ENCODE assay signal across 8 cellular contexts in genomic region chr6:53062369-53062639, GRCh38. TPM values are rescaled to one million over a fixed set of nuclear protein-coding genes. Genes with fewer than 3 reads are reported as not detected.
DNase-seq lines count a peak whose midpoint lies in the region; ATAC-seq, FAIRE-seq and TF ChIP-seq lines count a peak whose summit lies in the region.

No MANE protein-coding gene starts in this region.

- H3K27me3 Mint-ChIP-seq in progenitor cell of endocrine pancreas: no peaks in the 10 kb centered on the region

- DNase-seq in GM06990 (ENCODE audit: extremely low read depth, insufficient read length) (no peak), OCI-LY7 (ENCODE audit: low spot score) (peak; percentile 23), epithelial cell of proximal tubule (ENCODE audit: low read depth) (no peak), progenitor cell of endocrine pancreas (ENCODE audit: low spot score, unreplicated experiment) (no peak), GM12891 (ENCODE audit: insufficient read length, low spot score) (no peak), small intestine (no peak)

- H3K36me3 ChIP-seq in GM06990 (ENCODE audit: control insufficient read depth, insufficient read depth, low read length) (no peaks in the 10 kb centered on the region), OCI-LY7 (ENCODE audit: insufficient read depth, low read length) (no peaks in the 10 kb centered on the region), small intestine (ENCODE audit: control insufficient read depth in 2 of 2, insufficient read depth in 2 of 2, low read length in 2 of 2) (no peaks in the 10 kb centered on the region)

- H3K4me1 Mint-ChIP-seq in progenitor cell of endocrine pancreas (ENCODE audit: low read depth): peaks cover 41% of the 10 kb centered on the region

- H3K4me1 ChIP-seq in OCI-LY7 (ENCODE audit: insufficient read depth, low read length, poor library complexity, severe bottlenecking): peaks cover 44% of the 10 kb centered on the region
- peaks cover 2 to 20% of the 10 kb centered on the region in 2 donors for H3K4me1 ChIP-seq in small intestine (ENCODE audit: control insufficient read depth in 2 of 2, insufficient read depth in 1 of 2, low read depth in 1 of 2, low read length in 1 of 2)

- peaks cover 12% of the 10 kb centered on the region; the same call in 1 of the 2 replicates for H3K79me2 ChIP-seq in OCI-LY7 (ENCODE audit: insufficient read depth, low read depth, low read length)

- H3K4me2 ChIP-seq in OCI-LY7 (ENCODE audit: low read length): peak overlapping the region; percentile 82

- H3K4me3 ChIP-seq in GM06990 (replicated peaks; ENCODE audit: low read depth, low read length) (peak overlapping the region; percentile 93), OCI-LY7 (ENCODE audit: low read depth, low read length, poor library complexity, severe bottlenecking) (peak overlapping the region; percentile 84), epithelial cell of proximal tubule (ENCODE audit: low read depth, low read length) (peak overlapping the region; percentile 86), small intestine (ENCODE audit: low read depth in 1 of 2, low read length in 2 of 2) (no peak overlapping the region)

- peak overlapping the region; percentile 97 for H2AFZ ChIP-seq in OCI-LY7 (ENCODE audit: low read length)

- CTCF ChIA-PET in OCI-LY7 (lab: Charles Lee; ENCODE audit: unreplicated experiment): no interaction called here

- TF ChIP-seq CTCF in GM06990 (IDR thresholded peaks at IDR 0.05; ENCODE audit: insufficient read depth, low read length, poor library complexity, severe bottlenecking): no peak
- TF ChIP-seq CTCF in OCI-LY7 (conservative IDR thresholded peaks at IDR 0.05; ENCODE audit: low read length): no peak
- no peak for TF ChIP-seq CTCF in epithelial cell of proximal tubule (conservative IDR thresholded peaks at IDR 0.05; ENCODE audit: low read depth, low read length)
- no peak for TF ChIP-seq CTCF in progenitor cell of endocrine pancreas (IDR thresholded peaks at IDR 0.05; ENCODE audit: unreplicated experiment)

- ATAC-seq in HG03139 (IDR thresholded peaks at IDR 0.05; ENCODE audit: unreplicated experiment) (no peak), GM19324 (IDR thresholded peaks at IDR 0.05; ENCODE audit: low FRiP score, unreplicated experiment) (no peak)

- H3K36me3 Mint-ChIP-seq in progenitor cell of endocrine pancreas (ENCODE audit: insufficient read depth): no peaks in the 10 kb centered on the region

- intact Hi-C loops in OCI-LY7 (cut with micrococcal nuclease; ENCODE audit: unreplicated experiment): no loop called here

- no TSS peak for BruUV-seq in OCI-LY7 (replicated peaks; lab: Mats Ljungman, UMichigan)

- H3K9me3 Mint-ChIP-seq in progenitor cell of endocrine pancreas (ENCODE audit: low read depth): no peaks in the 10 kb centered on the region

- 9 to 33% (median 24%) methylated on average over 4 of the region's 4 CpGs for WGBS in small intestine, 3 donors

- no peaks in the 10 kb centered on the region for H3K9me2 ChIP-seq in OCI-LY7 (ENCODE audit: insufficient read depth, low read length)

- POLR2A ChIA-PET in OCI-LY7 (lab: Charles Lee): no interaction called here

- peaks cover 7% of the 10 kb centered on the region; the same call in 1 of the 2 replicates for H4K20me1 ChIP-seq in OCI-LY7 (ENCODE audit: insufficient read depth, low read length)

- H3K27ac Mint-ChIP-seq in progenitor cell of endocrine pancreas: no peak overlapping the region

- H3K4me3 Mint-ChIP-seq in progenitor cell of endocrine pancreas (ENCODE audit: low read depth): peak overlapping the region; percentile 88

- H3K27me3 ChIP-seq in GM06990 (replicated peaks; ENCODE audit: control insufficient read depth, insufficient read depth, low read length) (no peaks in the 10 kb centered on the region), small intestine (ENCODE audit: control insufficient read depth in 2 of 2, insufficient read depth in 2 of 2, low read length in 2 of 2) (no peaks in the 10 kb centered on the region)

- no peak for TF ChIP-seq POLR2A in GM12891 (IDR thresholded peaks at IDR 0.05; ENCODE audit: low read depth, low read length)

- H3K27ac ChIP-seq in OCI-LY7 (ENCODE audit: low read depth, low read length, poor library complexity, severe bottlenecking) (peak overlapping the region; percentile 23), small intestine (ENCODE audit: low read depth in 1 of 2, low read length in 1 of 2) (no peak overlapping the region)

- H3K9me3 ChIP-seq in OCI-LY7 (ENCODE audit: low read length): no peaks in the 10 kb centered on the region
- no peaks in the 10 kb centered on the region for H3K9me3 ChIP-seq in small intestine (ENCODE audit: control insufficient read depth, low read depth)

- no peak for FAIRE-seq in GM12891 (lab: Jason Lieb, UNC)
- no peak for FAIRE-seq in small intestine (lab: Jason Lieb, UNC)

TF ChIP-seq in GM12891, 5 proteins besides CTCF, POLR2A, EP300 and RAD21:
- TF ChIP-seq TAF1 (IDR thresholded peaks at IDR 0.05; ENCODE audit: low read depth, low read length) (no peak), POLR2AphosphoS5 (IDR thresholded peaks at IDR 0.05; ENCODE audit: low read depth, low read length) (no peak), SPI1 (IDR thresholded peaks at IDR 0.05; ENCODE audit: low read depth, low read length) (no peak), POU2F2 (IDR thresholded peaks at IDR 0.05; ENCODE audit: low read depth, low read length) (no peak), PAX5 (IDR thresholded peaks at IDR 0.05; ENCODE audit: insufficient read depth, low read length, severe bottlenecking) (no peak)
TF ChIP-seq in GM12891: peak in this region for 0.

RNA-seq across cellular contexts. Expression of gene CILK1, which starts 0.7 kb away (rescaled TPM):
- total RNA-seq in OCI-LY7 (2014; rRNA removed; shearing (Covaris generic)): 6.2 and 6.9 TPM in 2 replicates
- 13.7 and 17.8 TPM in 2 replicates for total RNA-seq in OCI-LY7 (2022)
- total RNA-seq in epithelial cell of proximal tubule: 4.3 and 5.4 TPM in 2 replicates
- total RNA-seq in progenitor cell of endocrine pancreas: 14.8 and 15.1 TPM in 2 replicates
- 0.83 TPM for polyA plus RNA-seq in GM12891 (2012; ENCODE audit: low read depth, missing spikeins)
- polyA plus RNA-seq in small intestine: 10 to 100 TPM in 1 of 3 donors, 1 to 10 TPM in 2; 5.9 to 11.4 (median 9.8) TPM

RNA-seq across cellular contexts. Expression of gene FBXO9, which starts 2.9 kb away (rescaled TPM):
- total RNA-seq in OCI-LY7 (2014; rRNA removed; shearing (Covaris generic)): 20.5 and 23.5 TPM in 2 replicates
- total RNA-seq in OCI-LY7 (2022) (67.7 and 80.2 TPM in 2 replicates), epithelial cell of proximal tubule (20.7 and 48.8 TPM in 2 replicates), progenitor cell of endocrine pancreas (84.7 and 85.7 TPM in 2 replicates)
- 21.0 TPM for polyA plus RNA-seq in GM12891 (2012; ENCODE audit: low read depth, missing spikeins)
- polyA plus RNA-seq in small intestine: 10 to 100 TPM; 30.6 to 39.4 (median 38.5) TPM

Comparison
In these comparisons a context has a peak if more than half of its experiments do, and no peak if none do; other contexts are left out.
1. H3K4me3 ChIP-seq: peak in GM06990 (single experiment), OCI-LY7 (single experiment) and epithelial cell of proximal tubule (single experiment); none in small intestine (0 of 2).